20 cellular contexts compared by ENCODE assay signal in the genomic region with DNA sequence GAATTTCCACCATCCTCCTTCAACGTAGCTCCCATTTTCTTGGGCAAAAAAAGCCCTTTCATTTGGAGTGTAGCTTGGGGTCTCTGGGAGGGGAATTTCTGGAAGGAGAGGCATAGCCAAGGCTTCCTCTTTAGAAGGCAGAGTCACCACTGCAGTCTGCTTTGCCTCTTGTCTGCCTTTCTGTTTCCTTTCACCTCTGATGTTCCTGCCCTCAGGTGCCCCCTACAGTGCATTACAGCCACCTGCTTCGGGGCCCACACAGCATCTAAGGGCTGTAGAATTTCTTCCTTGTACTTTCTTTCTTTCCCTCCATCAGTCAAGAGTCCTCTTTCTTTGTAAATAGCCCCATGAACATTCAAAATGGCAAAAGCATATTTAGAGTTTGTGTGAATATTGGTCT.
A peak's percentile ranks its signal among the peaks of the same experiment; 100 is the strongest.
DNase-seq lines count a peak whose midpoint lies in the region; ATAC-seq and TF ChIP-seq lines count a peak whose summit lies in the region.
"Had no signal": no experiment of that assay in that cellular context is flagged by ENCODE, and none has a peak within 500 bp of the region (broad histone marks: within the 10 kb centered on the region; RNA-seq: fewer than 3 reads in every experiment).

No MANE protein-coding gene starts in this region.

- ATAC-seq in activated naive CD4-positive, alpha-beta T cell treated with anti-CD3 and anti-CD28 coated beads, Interleukin-2, amount 50 U/mL, for 72 hours: no peak
- peak; percentile 33 to 61 for ATAC-seq in naive thymus-derived CD8-positive, alpha-beta T cell
- ATAC-seq in GM19328 (IDR thresholded peaks at IDR 0.05; ENCODE audit: unreplicated experiment) (no peak), GM18519 (IDR thresholded peaks at IDR 0.05; ENCODE audit: low FRiP score, unreplicated experiment) (no peak)
- ATAC-seq: natural killer cell had no signal

- H3K9me3 Mint-ChIP-seq in activated naive CD4-positive, alpha-beta T cell treated with anti-CD3 and anti-CD28 coated beads, Interleukin-2, amount 50 U/mL, for 72 hours: no peaks in the 10 kb centered on the region
- no peaks in the 10 kb centered on the region for H3K9me3 Mint-ChIP-seq in naive thymus-derived CD8-positive, alpha-beta T cell
- H3K9me3 Mint-ChIP-seq: natural killer cell had no signal

- peaks cover 0 to 7% of the 10 kb centered on the region in 2 donors for H3K36me3 Mint-ChIP-seq in activated naive CD4-positive, alpha-beta T cell treated with anti-CD3 and anti-CD28 coated beads, Interleukin-2, amount 50 U/mL, for 72 hours
- H3K36me3 Mint-ChIP-seq in naive thymus-derived CD8-positive, alpha-beta T cell: no peaks in the 10 kb centered on the region
- H3K36me3 Mint-ChIP-seq: natural killer cell had no signal

- peak; percentile 33 for DNase-seq in activated naive CD4-positive, alpha-beta T cell treated with anti-CD3 and anti-CD28 coated beads, Interleukin-2, amount 50 U/mL, for 16 hours
- DNase-seq in activated naive CD4-positive, alpha-beta T cell treated with anti-CD3 and anti-CD28 coated beads, Interleukin-2, amount 50 U/mL, for 72 hours (ENCODE audit: low spot score in 2 of 2): no peak
- DNase-seq in naive thymus-derived CD8-positive, alpha-beta T cell: peak in 7 of 10 donors; percentile 8 to 67 (median 35)
- DNase-seq in NCI-H187 (lab: John Stamatoyannopoulos, UW): no peak
- DNase-seq: activated CD4-positive, alpha-beta T cell treated with anti-CD3 and anti-CD28 coated beads for 48 hours; H7; mammary epithelial cell; natural killer cell; NCI-H1092 treated with DMSO at 0.1 percent for 48 hours; NCI-H69; stimulated activated CD4-positive, alpha-beta T cell treated with anti-CD3 and anti-CD28 coated beads, Interleukin-2, amount 100 ng/mL, for 24 hours; T-helper 9 cell had no signal

- H3K4me2 ChIP-seq in OCI-LY1 (ENCODE audit: low read length): no peak overlapping the region
- H3K4me2 ChIP-seq: hepatocyte had no signal

- H3K4me3 ChIP-seq in OCI-LY1 (ENCODE audit: low read depth, low read length, poor library complexity, severe bottlenecking): no peak overlapping the region
- H3K4me3 ChIP-seq: breast epithelium, hepatocyte had no signal

- no peaks in the 10 kb centered on the region for H3K27me3 Mint-ChIP-seq in naive thymus-derived CD8-positive, alpha-beta T cell

- H3K9ac ChIP-seq in OCI-LY1 (ENCODE audit: low read length): no peak overlapping the region
- H3K9ac ChIP-seq: parathyroid adenoma had no signal

- peaks cover 11 to 37% (median 33%) of the 10 kb centered on the region in 4 donors for H3K4me1 Mint-ChIP-seq in naive thymus-derived CD8-positive, alpha-beta T cell

- H3K27ac Mint-ChIP-seq in activated naive CD4-positive, alpha-beta T cell treated with anti-CD3 and anti-CD28 coated beads, Interleukin-2, amount 50 U/mL, for 72 hours: no peak overlapping the region
- H3K27ac Mint-ChIP-seq in naive thymus-derived CD8-positive, alpha-beta T cell: peak overlapping the region in 7 of 10 donors; percentile 2 to 73 (median 54)
- H3K27ac Mint-ChIP-seq: natural killer cell had no signal

- no peaks in the 10 kb centered on the region for H4K20me1 ChIP-seq in OCI-LY1 (ENCODE audit: insufficient read depth, low read length)

- peaks cover 21% of the 10 kb centered on the region for H3K4me1 ChIP-seq in OCI-LY1 (ENCODE audit: insufficient read depth, low read length, severe bottlenecking)
- H3K4me1 ChIP-seq: breast epithelium, parathyroid adenoma had no signal

- H3K4me3 Mint-ChIP-seq in naive thymus-derived CD8-positive, alpha-beta T cell: no peak overlapping the region
- H3K4me3 Mint-ChIP-seq: natural killer cell had no signal

- TF ChIP-seq CTCF in GM12873 (IDR thresholded peaks at IDR 0.05; ENCODE audit: insufficient read depth, low read depth, low read length, missing control alignments) (peak; percentile 51), OCI-LY1 (IDR thresholded peaks at IDR 0.05; ENCODE audit: low read length) (peak; percentile 65)

- peaks cover 16% of the 10 kb centered on the region for H3K36me3 ChIP-seq in OCI-LY1 (ENCODE audit: insufficient read depth, low read length)
- H3K36me3 ChIP-seq: breast epithelium had no signal

- H3K79me2 ChIP-seq in OCI-LY1 (ENCODE audit: insufficient read depth, low read length): no peaks in the 10 kb centered on the region
- H3K79me2 ChIP-seq: hepatocyte, parathyroid adenoma had no signal

- H3K27ac ChIP-seq in OCI-LY1 (ENCODE audit: low read depth, low read length, poor library complexity, severe bottlenecking): peak overlapping the region; percentile 3
- H3K27ac ChIP-seq: breast epithelium, hepatocyte, parathyroid adenoma had no signal

- peaks cover 7% of the 10 kb centered on the region; the same call in 1 of the 2 replicates for H3K9me3 ChIP-seq in OCI-LY1 (ENCODE audit: low read length)
- H3K9me3 ChIP-seq: breast epithelium, Caco-2 had no signal

- POLR2A ChIA-PET in naive thymus-derived CD8-positive, alpha-beta T cell (lab: Charles Lee): interaction anchor here (1.5 kb wide), 1 partner anchor 32 kb away, joined by 3 read pairs; no protein-coding TSS in a partner anchor

- no peaks in the 10 kb centered on the region for H3K9me2 ChIP-seq in OCI-LY1 (ENCODE audit: low read depth, low read length)

- H3K27me3 ChIP-seq in OCI-LY1 (ENCODE audit: insufficient read depth, low read length): no peaks in the 10 kb centered on the region
- H3K27me3 ChIP-seq: breast epithelium, hepatocyte had no signal

- H2AFZ ChIP-seq in OCI-LY1 (ENCODE audit: low read length): no peak overlapping the region
- H2AFZ ChIP-seq: hepatocyte, parathyroid adenoma had no signal

- no peaks in the 10 kb centered on the region for H3F3A ChIP-seq in OCI-LY1 (ENCODE audit: insufficient read depth, low read length)

Comparison
In these comparisons a context has a peak if more than half of its experiments do, and no peak if none do; other contexts are left out.
1. DNase-seq: peak in activated naive CD4-positive, alpha-beta T cell treated with anti-CD3 and anti-CD28 coated beads, Interleukin-2, amount 50 U/mL, for 16 hours (single experiment) and naive thymus-derived CD8-positive, alpha-beta T cell (7 of 10); none in activated naive CD4-positive, alpha-beta T cell treated with anti-CD3 and anti-CD28 coated beads, Interleukin-2, amount 50 U/mL, for 72 hours (0 of 2) and NCI-H187 (0 of 2).
2. ATAC-seq: peak in naive thymus-derived CD8-positive, alpha-beta T cell (2 of 2); none in activated naive CD4-positive, alpha-beta T cell treated with anti-CD3 and anti-CD28 coated beads, Interleukin-2, amount 50 U/mL, for 72 hours (0 of 2), GM19328 (single experiment) and GM18519 (single experiment).
3. H3K27ac Mint-ChIP-seq: peak in naive thymus-derived CD8-positive, alpha-beta T cell (7 of 10); none in activated naive CD4-positive, alpha-beta T cell treated with anti-CD3 and anti-CD28 coated beads, Interleukin-2, amount 50 U/mL, for 72 hours (0 of 2).